1 cellular context compared by ENCODE assay signal in the genomic region with DNA sequence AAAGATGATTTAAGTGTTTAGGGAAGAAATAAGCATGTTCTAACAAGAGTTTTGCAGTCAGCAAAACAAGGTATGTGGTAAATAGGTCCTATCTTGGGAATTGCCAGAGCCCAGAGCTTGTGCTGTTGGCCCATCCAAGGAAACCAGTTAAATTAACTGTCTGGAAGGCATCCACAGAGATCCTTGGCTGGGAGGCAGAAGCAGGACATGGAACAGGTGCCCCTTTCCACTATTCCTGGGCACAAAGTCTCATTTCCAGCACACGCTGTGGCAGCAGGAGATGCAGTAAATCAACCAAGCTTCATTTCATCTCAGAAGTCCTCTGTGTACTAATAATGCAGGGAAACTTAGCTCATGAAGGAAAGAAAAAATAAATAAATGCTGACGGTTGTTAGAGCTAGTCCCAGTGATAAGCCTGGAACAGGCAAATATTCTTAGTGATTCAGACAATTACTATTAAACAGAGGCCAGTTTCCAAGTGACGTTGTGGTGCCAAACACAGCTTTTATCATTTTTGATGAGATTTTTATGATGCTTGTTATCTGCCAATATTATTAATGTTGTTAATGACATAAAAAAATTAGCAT.
TF ChIP-seq lines count a peak whose summit lies in the region.

No MANE protein-coding gene starts in this region.

TF ChIP-seq in IMR-90, 13 proteins besides CTCF, POLR2A, EP300 and RAD21 (continued from another document):
- TF ChIP-seq MXI1 (IDR thresholded peaks at IDR 0.05; ENCODE audit: borderline replicate concordance, low read depth, low read length) = no peak
- TF ChIP-seq MAZ (IDR thresholded peaks at IDR 0.05; ENCODE audit: borderline replicate concordance, low read depth, low read length) = no peak
- TF ChIP-seq, protein P1, sequence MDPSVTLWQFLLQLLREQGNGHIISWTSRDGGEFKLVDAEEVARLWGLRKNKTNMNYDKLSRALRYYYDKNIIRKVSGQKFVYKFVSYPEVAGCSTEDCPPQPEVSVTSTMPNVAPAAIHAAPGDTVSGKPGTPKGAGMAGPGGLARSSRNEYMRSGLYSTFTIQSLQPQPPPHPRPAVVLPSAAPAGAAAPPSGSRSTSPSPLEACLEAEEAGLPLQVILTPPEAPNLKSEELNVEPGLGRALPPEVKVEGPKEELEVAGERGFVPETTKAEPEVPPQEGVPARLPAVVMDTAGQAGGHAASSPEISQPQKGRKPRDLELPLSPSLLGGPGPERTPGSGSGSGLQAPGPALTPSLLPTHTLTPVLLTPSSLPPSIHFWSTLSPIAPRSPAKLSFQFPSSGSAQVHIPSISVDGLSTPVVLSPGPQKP (IDR thresholded peaks at IDR 0.05; ENCODE audit: borderline replicate concordance, low read depth, low read length) = no peak
- TF ChIP-seq, protein P2, sequence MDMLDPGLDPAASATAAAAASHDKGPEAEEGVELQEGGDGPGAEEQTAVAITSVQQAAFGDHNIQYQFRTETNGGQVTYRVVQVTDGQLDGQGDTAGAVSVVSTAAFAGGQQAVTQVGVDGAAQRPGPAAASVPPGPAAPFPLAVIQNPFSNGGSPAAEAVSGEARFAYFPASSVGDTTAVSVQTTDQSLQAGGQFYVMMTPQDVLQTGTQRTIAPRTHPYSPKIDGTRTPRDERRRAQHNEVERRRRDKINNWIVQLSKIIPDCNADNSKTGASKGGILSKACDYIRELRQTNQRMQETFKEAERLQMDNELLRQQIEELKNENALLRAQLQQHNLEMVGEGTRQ (IDR thresholded peaks at IDR 0.05; ENCODE audit: low read depth, low read length) = no peak
- no peak for TF ChIP-seq MAFK (IDR thresholded peaks at IDR 0.05; ENCODE audit: low read depth, low read length)
- TF ChIP-seq CEBPB (IDR thresholded peaks at IDR 0.05; ENCODE audit: low read depth, low read length) = no peak
